Comparison of ENCODE assay signal across 12 cellular contexts in genomic region chr9:70079364-70080103, GRCh38. TPM values are rescaled to one million over a fixed set of nuclear protein-coding genes. Genes with fewer than 3 reads are reported as not detected.
A peak's percentile ranks its signal among the peaks of the same experiment; 100 is the strongest.
DNase-seq lines count a peak whose midpoint lies in the region; ATAC-seq, FAIRE-seq and TF ChIP-seq lines count a peak whose summit lies in the region.
"Had no signal": no experiment of that assay in that cellular context is flagged by ENCODE, and none has a peak within 500 bp of the region (broad histone marks: within the 10 kb centered on the region; RNA-seq: fewer than 3 reads in every experiment).

No MANE protein-coding gene starts in this region.

- TF ChIP-seq EP300 in gastroesophageal sphincter (IDR thresholded peaks at IDR 0.05) = no peak

- H3K4me1 ChIP-seq in heart left ventricle (peaks cover 0 to 60% (median 20%) of the 10 kb centered on the region in 12 donors), gastroesophageal sphincter (peaks cover 58 to 100% (median 75%) of the 10 kb centered on the region in 3 donors), uterus (peaks cover 23 to 50% of the 10 kb centered on the region in 2 donors)
- H3K4me1 ChIP-seq: BE2C had no signal

- DNase-seq in heart left ventricle = peak in 1 of 5 donors; percentile 15
- no peak for DNase-seq in cardiac septum (ENCODE audit: low spot score)
- DNase-seq in NCI-H774 (lab: John Stamatoyannopoulos, UW) = peak; percentile 85
- DNase-seq in uterus = peak; percentile 56 to 74
- no peak for DNase-seq in coronary artery (ENCODE audit: low spot score)
- DNase-seq in RCC 7860 (ENCODE audit: low spot score) = no peak
- DNase-seq: BE2C; effector CD8-positive, alpha-beta T cell; NCI-H524 treated with DMSO at 0.1 percent for 48 hours had no signal

- H3K36me3 ChIP-seq in heart left ventricle (no peaks in the 10 kb centered on the region), gastroesophageal sphincter (no peaks in the 10 kb centered on the region), uterus (no peaks in the 10 kb centered on the region)
- H3K36me3 ChIP-seq: BE2C had no signal

- TF ChIP-seq CTCF in heart left ventricle (IDR thresholded peaks at IDR 0.05) = no peak
- no peak for TF ChIP-seq CTCF in gastroesophageal sphincter (IDR thresholded peaks at IDR 0.05)
- TF ChIP-seq CTCF in uterus (IDR thresholded peaks at IDR 0.05) = no peak
- no peak for TF ChIP-seq CTCF in coronary artery (IDR thresholded peaks at IDR 0.05)

- ATAC-seq in heart left ventricle = peak in 3 of 4 donors; percentile 17 to 30 (median 19)
- no peak for ATAC-seq in gastroesophageal sphincter
- no peak for ATAC-seq in HG02623 (IDR thresholded peaks at IDR 0.05; ENCODE audit: unreplicated experiment)
- ATAC-seq: GM12878 had no signal

- FAIRE-seq in RCC 7860 (lab: Jason Lieb, UNC) = no peak
- FAIRE-seq: GM12878 had no signal

- 61 to 78% (median 71%) methylated on average over 2 of the region's 2 CpGs for WGBS in heart left ventricle, 4 donors
- 0 to 14% methylated on average over 1 to 2 of the region's 2 CpGs for WGBS in gastroesophageal sphincter (ENCODE audit: low coverage in 1 of 2), 2 donors

- H3K27ac ChIP-seq in heart left ventricle = peak overlapping the region in 7 of 12 donors; percentile 0 to 92 (median 47)
- peak overlapping the region; percentile 85 to 98 (median 92) for H3K27ac ChIP-seq in gastroesophageal sphincter
- peak overlapping the region; percentile 86 to 94 for H3K27ac ChIP-seq in uterus
- H3K27ac ChIP-seq in coronary artery = peak overlapping the region in 1 of 2 donors; percentile 40

- no peak for TF ChIP-seq POLR2A in heart left ventricle (IDR thresholded peaks at IDR 0.05)
- TF ChIP-seq POLR2A in gastroesophageal sphincter (IDR thresholded peaks at IDR 0.05) = no peak
- TF ChIP-seq POLR2A in uterus (IDR thresholded peaks at IDR 0.05) = no peak

- H3K9me3 ChIP-seq in heart left ventricle (no peaks in the 10 kb centered on the region), gastroesophageal sphincter (no peaks in the 10 kb centered on the region), uterus (no peaks in the 10 kb centered on the region)
- H3K9me3 ChIP-seq: BE2C had no signal

- intact Hi-C loops in heart left ventricle (cut with DNase I) = loop anchor here in 2 of 10 donors (10.0 kb wide), 2 partner anchors 45 to 275 kb away; no protein-coding TSS in a partner anchor
- intact Hi-C loops in cardiac septum (cut with DNase I) = no loop called here
- intact Hi-C loops in uterus (cut with DNase I; ENCODE audit: low total_unique reads) = no loop called here

- H3K4me3 ChIP-seq in heart left ventricle (no peak overlapping the region), gastroesophageal sphincter (no peak overlapping the region), uterus (no peak overlapping the region), coronary artery (no peak overlapping the region)
- H3K4me3 ChIP-seq: GM12878 had no signal

- H3K27me3 ChIP-seq in heart left ventricle (no peaks in the 10 kb centered on the region), gastroesophageal sphincter (no peaks in the 10 kb centered on the region), uterus (no peaks in the 10 kb centered on the region)
- H3K27me3 ChIP-seq: BE2C had no signal

RNA-seq across cellular contexts. Expression of gene MAMDC2, which starts 35.9 kb away (rescaled TPM):
- total RNA-seq in heart left ventricle (10 to 100 TPM in 3 of 9 donors, 1 to 10 TPM in 6; 2.5 to 23.9 (median 5.2) TPM), cardiac septum (3.6 TPM), gastroesophageal sphincter (100 to 1,000 TPM in 3 of 4 donors, 10 to 100 TPM in 1; 96.5 to 192 (median 140) TPM), uterus (100 to 1,000 TPM in 3 of 4 donors, 10 to 100 TPM in 1; 42.7 to 204 (median 138) TPM)
- 1 to 10 TPM; 3.9 to 5.1 TPM for polyA plus RNA-seq in heart left ventricle
- total RNA-seq: GM12878 had no signal

Comparison
In these comparisons a context has a peak if more than half of its experiments do, and no peak if none do; other contexts are left out.
1. ATAC-seq: peak in heart left ventricle (3 of 4); none in gastroesophageal sphincter (single experiment) and HG02623 (single experiment).
2. DNase-seq: peak in NCI-H774 (single experiment) and uterus (2 of 2); none in cardiac septum (single experiment), coronary artery (single experiment) and RCC 7860 (single experiment).